In the genomic region with DNA sequence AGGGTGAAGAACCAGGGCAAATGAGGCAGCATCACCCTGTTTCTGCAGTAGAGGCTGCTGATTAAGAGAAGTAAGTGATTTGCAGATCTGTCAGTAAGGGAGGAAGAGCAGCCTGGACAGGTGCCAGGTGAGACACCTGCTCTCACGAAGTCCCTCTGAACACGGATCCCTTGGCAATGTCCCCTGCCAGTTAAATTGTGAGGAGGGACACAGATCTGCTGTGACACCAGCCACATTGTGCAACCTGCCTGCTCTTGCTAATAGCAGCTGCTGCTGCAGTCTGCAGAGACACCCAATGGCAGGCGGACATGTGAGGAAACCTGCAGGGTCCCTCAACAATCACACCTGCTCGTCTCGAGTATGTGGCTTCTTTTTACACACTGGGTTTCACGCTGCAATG, we compare ENCODE assay signal across 1 cellular context.
TF ChIP-seq lines count a peak whose summit lies in the region.

No MANE protein-coding gene starts in this region.

TF ChIP-seq in GM23338, 12 proteins besides CTCF, POLR2A, EP300 and RAD21 (continued from another document):
- TF ChIP-seq, protein P1, sequence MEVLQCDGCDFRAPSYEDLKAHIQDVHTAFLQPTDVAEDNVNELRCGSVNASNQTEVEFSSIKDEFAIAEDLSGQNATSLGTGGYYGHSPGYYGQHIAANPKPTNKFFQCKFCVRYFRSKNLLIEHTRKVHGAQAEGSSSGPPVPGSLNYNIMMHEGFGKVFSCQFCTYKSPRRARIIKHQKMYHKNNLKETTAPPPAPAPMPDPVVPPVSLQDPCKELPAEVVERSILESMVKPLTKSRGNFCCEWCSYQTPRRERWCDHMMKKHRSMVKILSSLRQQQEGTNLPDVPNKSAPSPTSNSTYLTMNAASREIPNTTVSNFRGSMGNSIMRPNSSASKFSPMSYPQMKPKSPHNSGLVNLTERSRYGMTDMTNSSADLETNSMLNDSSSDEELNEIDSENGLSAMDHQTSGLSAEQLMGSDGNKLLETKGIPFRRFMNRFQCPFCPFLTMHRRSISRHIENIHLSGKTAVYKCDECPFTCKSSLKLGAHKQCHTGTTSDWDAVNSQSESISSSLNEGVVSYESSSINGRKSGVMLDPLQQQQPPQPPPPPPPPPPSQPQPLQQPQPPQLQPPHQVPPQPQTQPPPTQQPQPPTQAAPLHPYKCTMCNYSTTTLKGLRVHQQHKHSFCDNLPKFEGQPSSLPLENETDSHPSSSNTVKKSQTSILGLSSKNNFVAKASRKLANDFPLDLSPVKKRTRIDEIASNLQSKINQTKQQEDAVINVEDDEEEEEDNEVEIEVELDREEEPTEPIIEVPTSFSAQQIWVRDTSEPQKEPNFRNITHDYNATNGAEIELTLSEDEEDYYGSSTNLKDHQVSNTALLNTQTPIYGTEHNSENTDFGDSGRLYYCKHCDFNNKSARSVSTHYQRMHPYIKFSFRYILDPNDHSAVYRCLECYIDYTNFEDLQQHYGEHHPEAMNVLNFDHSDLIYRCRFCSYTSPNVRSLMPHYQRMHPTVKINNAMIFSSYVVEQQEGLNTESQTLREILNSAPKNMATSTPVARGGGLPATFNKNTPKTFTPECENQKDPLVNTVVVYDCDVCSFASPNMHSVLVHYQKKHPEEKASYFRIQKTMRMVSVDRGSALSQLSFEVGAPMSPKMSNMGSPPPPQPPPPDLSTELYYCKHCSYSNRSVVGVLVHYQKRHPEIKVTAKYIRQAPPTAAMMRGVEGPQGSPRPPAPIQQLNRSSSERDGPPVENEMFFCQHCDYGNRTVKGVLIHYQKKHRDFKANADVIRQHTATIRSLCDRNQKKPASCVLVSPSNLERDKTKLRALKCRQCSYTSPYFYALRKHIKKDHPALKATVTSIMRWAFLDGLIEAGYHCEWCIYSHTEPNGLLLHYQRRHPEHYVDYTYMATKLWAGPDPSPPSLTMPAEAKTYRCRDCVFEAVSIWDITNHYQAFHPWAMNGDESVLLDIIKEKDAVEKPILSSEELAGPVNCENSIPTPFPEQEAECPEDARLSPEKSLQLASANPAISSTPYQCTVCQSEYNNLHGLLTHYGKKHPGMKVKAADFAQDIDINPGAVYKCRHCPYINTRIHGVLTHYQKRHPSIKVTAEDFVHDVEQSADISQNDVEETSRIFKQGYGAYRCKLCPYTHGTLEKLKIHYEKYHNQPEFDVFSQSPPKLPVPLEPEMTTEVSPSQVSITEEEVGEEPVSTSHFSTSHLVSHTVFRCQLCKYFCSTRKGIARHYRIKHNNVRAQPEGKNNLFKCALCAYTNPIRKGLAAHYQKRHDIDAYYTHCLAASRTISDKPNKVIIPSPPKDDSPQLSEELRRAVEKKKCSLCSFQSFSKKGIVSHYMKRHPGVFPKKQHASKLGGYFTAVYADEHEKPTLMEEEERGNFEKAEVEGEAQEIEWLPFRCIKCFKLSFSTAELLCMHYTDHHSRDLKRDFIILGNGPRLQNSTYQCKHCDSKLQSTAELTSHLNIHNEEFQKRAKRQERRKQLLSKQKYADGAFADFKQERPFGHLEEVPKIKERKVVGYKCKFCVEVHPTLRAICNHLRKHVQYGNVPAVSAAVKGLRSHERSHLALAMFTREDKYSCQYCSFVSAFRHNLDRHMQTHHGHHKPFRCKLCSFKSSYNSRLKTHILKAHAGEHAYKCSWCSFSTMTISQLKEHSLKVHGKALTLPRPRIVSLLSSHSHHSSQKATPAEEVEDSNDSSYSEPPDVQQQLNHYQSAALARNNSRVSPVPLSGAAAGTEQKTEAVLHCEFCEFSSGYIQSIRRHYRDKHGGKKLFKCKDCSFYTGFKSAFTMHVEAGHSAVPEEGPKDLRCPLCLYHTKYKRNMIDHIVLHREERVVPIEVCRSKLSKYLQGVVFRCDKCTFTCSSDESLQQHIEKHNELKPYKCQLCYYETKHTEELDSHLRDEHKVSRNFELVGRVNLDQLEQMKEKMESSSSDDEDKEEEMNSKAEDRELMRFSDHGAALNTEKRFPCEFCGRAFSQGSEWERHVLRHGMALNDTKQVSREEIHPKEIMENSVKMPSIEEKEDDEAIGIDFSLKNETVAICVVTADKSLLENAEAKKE (CRISPR knock-in tag; IDR thresholded peaks at IDR 0.05): no peak
- TF ChIP-seq, protein P2, sequence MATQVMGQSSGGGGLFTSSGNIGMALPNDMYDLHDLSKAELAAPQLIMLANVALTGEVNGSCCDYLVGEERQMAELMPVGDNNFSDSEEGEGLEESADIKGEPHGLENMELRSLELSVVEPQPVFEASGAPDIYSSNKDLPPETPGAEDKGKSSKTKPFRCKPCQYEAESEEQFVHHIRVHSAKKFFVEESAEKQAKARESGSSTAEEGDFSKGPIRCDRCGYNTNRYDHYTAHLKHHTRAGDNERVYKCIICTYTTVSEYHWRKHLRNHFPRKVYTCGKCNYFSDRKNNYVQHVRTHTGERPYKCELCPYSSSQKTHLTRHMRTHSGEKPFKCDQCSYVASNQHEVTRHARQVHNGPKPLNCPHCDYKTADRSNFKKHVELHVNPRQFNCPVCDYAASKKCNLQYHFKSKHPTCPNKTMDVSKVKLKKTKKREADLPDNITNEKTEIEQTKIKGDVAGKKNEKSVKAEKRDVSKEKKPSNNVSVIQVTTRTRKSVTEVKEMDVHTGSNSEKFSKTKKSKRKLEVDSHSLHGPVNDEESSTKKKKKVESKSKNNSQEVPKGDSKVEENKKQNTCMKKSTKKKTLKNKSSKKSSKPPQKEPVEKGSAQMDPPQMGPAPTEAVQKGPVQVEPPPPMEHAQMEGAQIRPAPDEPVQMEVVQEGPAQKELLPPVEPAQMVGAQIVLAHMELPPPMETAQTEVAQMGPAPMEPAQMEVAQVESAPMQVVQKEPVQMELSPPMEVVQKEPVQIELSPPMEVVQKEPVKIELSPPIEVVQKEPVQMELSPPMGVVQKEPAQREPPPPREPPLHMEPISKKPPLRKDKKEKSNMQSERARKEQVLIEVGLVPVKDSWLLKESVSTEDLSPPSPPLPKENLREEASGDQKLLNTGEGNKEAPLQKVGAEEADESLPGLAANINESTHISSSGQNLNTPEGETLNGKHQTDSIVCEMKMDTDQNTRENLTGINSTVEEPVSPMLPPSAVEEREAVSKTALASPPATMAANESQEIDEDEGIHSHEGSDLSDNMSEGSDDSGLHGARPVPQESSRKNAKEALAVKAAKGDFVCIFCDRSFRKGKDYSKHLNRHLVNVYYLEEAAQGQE (IDR thresholded peaks at IDR 0.05; ENCODE audit: unreplicated experiment): no peak
- TF ChIP-seq STAT1 (IDR thresholded peaks at IDR 0.05; ENCODE audit: unreplicated experiment) (no peak), JUNB (IDR thresholded peaks at IDR 0.05; ENCODE audit: unreplicated experiment) (no peak), ZNF331 (CRISPR knock-in tag; IDR thresholded peaks at IDR 0.05; ENCODE audit: low read depth) (no peak), EZH2phosphoT487 (IDR thresholded peaks at IDR 0.05; ENCODE audit: unreplicated experiment) (no peak), NANOG (IDR thresholded peaks at IDR 0.05; ENCODE audit: borderline replicate concordance) (no peak)
TF ChIP-seq in GM23338: peak in this region for 0.
